Comparison of ENCODE assay signal across 1 cellular context in genomic region chr20:56629464-56630085, GRCh38.
TF ChIP-seq lines count a peak whose summit lies in the region.

No MANE protein-coding gene starts in this region.

TF ChIP-seq in SK-N-SH, 30 proteins besides CTCF, POLR2A, EP300 and RAD21 (continued from another document):
- TF ChIP-seq, protein P1, sequence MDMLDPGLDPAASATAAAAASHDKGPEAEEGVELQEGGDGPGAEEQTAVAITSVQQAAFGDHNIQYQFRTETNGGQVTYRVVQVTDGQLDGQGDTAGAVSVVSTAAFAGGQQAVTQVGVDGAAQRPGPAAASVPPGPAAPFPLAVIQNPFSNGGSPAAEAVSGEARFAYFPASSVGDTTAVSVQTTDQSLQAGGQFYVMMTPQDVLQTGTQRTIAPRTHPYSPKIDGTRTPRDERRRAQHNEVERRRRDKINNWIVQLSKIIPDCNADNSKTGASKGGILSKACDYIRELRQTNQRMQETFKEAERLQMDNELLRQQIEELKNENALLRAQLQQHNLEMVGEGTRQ (IDR thresholded peaks at IDR 0.05; ENCODE audit: borderline replicate concordance, low read depth, low read length): no peak
- no peak for TF ChIP-seq MEF2A (IDR thresholded peaks at IDR 0.05; ENCODE audit: borderline replicate concordance, low read depth)
- no peak for TF ChIP-seq MXI1 (IDR thresholded peaks at IDR 0.05; ENCODE audit: low read depth, low read length)
- no peak for TF ChIP-seq PBX3 (IDR thresholded peaks at IDR 0.05)
- TF ChIP-seq TAF1 (IDR thresholded peaks at IDR 0.05; ENCODE audit: borderline replicate concordance, low read depth, low read length): no peak
- no peak for TF ChIP-seq YY1 (IDR thresholded peaks at IDR 0.05; ENCODE audit: low read depth)
- TF ChIP-seq USF1 (IDR thresholded peaks at IDR 0.05; ENCODE audit: borderline replicate concordance, low read depth): no peak
- TF ChIP-seq GATA2 (CRISPR knock-in tag; IDR thresholded peaks at IDR 0.05): no peak
- no peak for TF ChIP-seq TEAD4 (IDR thresholded peaks at IDR 0.05; ENCODE audit: borderline replicate concordance, insufficient read depth)
